In the genomic region with DNA sequence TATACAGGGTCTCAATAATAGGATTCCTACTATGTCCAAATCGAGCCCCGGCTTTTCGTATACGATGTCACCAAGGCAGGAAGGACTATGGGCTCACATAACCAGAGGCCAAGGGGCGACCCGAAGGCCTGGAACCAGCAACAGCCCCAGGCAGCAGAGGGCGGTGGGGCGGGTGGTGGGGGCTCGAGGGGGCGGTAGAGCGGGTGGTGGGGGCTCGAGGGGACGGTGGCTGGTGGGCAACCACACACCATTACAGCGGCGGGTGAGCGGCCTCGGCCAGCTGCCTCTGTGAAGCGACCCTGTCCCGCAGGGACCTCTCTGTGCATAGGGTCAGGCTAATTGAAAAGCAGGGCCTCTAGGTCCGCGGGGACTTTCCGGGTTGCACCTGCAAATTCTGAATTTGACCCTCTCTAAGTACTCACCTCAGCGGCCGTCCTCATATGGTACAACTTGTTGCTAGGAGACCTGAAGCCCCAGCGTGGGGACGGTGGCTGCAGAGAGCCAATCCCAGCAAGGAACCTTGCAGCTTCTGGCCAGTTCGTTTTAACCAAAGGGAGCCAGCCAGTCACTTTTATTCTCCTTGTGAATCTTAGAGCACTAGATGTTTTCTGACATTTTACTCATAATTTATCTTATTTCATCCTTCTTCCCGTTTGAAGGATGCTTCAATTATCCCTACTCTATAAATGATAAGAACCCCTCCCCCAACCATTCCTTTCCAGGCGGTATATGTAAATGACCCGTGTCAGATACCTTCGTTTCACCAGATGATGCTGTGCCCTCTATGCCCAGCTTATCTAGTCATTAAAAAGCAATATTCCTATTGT, we compare ENCODE assay signal across 8 cellular contexts. TPM values are rescaled to one million over a fixed set of nuclear protein-coding genes. Genes with fewer than 3 reads are reported as not detected.
DNase-seq lines count a peak whose midpoint lies in the region; ATAC-seq, FAIRE-seq and TF ChIP-seq lines count a peak whose summit lies in the region.

Gene NME5 (minus strand): TSS at position 480 of the 827 bp plus-strand sequence. CDS start 648 bp downstream, outside the sequence.

- peak; percentile 29 for DNase-seq in GM12892 (ENCODE audit: insufficient read length)
- DNase-seq in NCI-H146 treated with DMSO at 0.1 percent for 48 hours (lab: John Stamatoyannopoulos, UW; ENCODE audit: unreplicated experiment) = peak; percentile 51
- DNase-seq in T47D (ENCODE audit: low read depth in 1 of 2, low spot score in 1 of 2) = peak; percentile 79 to 85
- DNase-seq in sigmoid colon = peak; percentile 72

- in situ Hi-C loops in T47D (cut with HindIII; ENCODE audit: low pct_unique_long_range_greater_than_20kb, low sequenced_read_pairs) = no loop called here

- H3K27me3 ChIP-seq in iPS-15b (ENCODE audit: control insufficient read depth, insufficient read depth, low read length) (no peaks in the 10 kb centered on the region), sigmoid colon (no peaks in the 10 kb centered on the region)

- TF ChIP-seq EP300 in sigmoid colon (IDR thresholded peaks at IDR 0.05) = no peak

- 5 to 11% methylated on average over 31 of the region's 31 CpGs for WGBS in sigmoid colon, 2 donors

- peak within 1 kb of the TSS; percentile 74 for H3K4me3 ChIP-seq in iPS-15b (ENCODE audit: low read depth, low read length)
- H3K4me3 ChIP-seq in sigmoid colon = peak within 1 kb of the TSS; percentile 42 to 70 (median 62)

- TF ChIP-seq POLR2A in GM12892 (IDR thresholded peaks at IDR 0.05; ENCODE audit: low read depth, low read length) = no peak
- no peak for TF ChIP-seq POLR2A in sigmoid colon (IDR thresholded peaks at IDR 0.05)

- H3K9me3 ChIP-seq in iPS-15b (ENCODE audit: control insufficient read depth, insufficient read depth, low read length) = no peaks in the 10 kb centered on the region
- no peaks in the 10 kb centered on the region for H3K9me3 ChIP-seq in sigmoid colon

- H3K4me1 ChIP-seq in iPS-15b (ENCODE audit: control insufficient read depth, insufficient read depth, low read length) (no peaks in the 10 kb centered on the region), sigmoid colon (peaks cover 0 to 13% (median 6%) of the 10 kb centered on the region in 4 donors)

- peak; percentile 44 for FAIRE-seq in GM12892 (lab: Jason Lieb, UNC)

- ATAC-seq in GM21526 (IDR thresholded peaks at IDR 0.05; ENCODE audit: low FRiP score, unreplicated experiment) (no peak), esophagus mucosa (no peak), GM19455 (IDR thresholded peaks at IDR 0.05; ENCODE audit: unreplicated experiment) (no peak)

- intact Hi-C loops in sigmoid colon (cut with DNase I) = loop anchor here (10.0 kb wide), 1 partner anchor 384 kb away; the partner anchor contains the start of gene HNRNPA0

- peak within 1 kb of the TSS in 2 of 4 donors; percentile 34 to 43 for H3K27ac ChIP-seq in sigmoid colon

- no peak for TF ChIP-seq CTCF in sigmoid colon (IDR thresholded peaks at IDR 0.05)

- H3K9ac ChIP-seq in iPS-15b (ENCODE audit: low read depth, low read length) = no peak within 1 kb of the TSS

- no peaks in the 10 kb centered on the region for H3K36me3 ChIP-seq in iPS-15b (ENCODE audit: control insufficient read depth, insufficient read depth, low read length)
- H3K36me3 ChIP-seq in sigmoid colon = no peaks in the 10 kb centered on the region

RNA-seq across cellular contexts. Expression of gene NME5, which starts in this region (rescaled TPM):
- polyA plus RNA-seq in GM12892 (2012; ENCODE audit: missing spikeins) = 0.68 TPM
- total RNA-seq in sigmoid colon (1 to 10 TPM; 1.5 to 3.5 (median 2.6) TPM), esophagus mucosa (0.44 TPM)
- polyA plus RNA-seq in sigmoid colon = 1 to 10 TPM in 2 of 3 donors, not detected in 1; 1.2 to 1.5 TPM

Comparison
In these comparisons a context has a peak if more than half of its experiments do, and no peak if none do; other contexts are left out.
1. DNase-seq: peak in every context shown above with its lines; median percentile 82 in T47D; 72 in sigmoid colon; 51 in NCI-H146 treated with DMSO at 0.1 percent for 48 hours; 29 in GM12892.